In the genomic region with DNA sequence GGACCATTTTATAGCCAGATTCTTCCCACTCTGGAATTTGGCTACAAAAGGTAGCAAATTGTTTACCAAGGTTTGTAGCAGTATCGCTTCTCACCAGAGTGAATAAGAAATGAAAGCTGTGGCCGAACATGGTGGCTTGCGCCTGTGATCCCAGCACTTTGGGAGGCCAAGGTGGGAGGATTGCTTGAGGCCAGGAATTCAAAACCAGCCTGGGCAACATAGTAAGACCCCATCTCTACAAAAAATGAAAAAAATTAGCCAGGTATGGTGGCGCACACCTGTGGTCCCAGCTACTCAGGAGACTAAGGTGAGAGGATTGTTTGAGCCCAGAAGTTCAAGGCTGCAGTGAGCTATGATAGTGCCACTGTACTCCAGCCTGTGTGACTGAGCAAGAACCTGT, we compare ENCODE assay signal across 7 cellular contexts. TPM values are rescaled to one million over a fixed set of nuclear protein-coding genes. Genes with fewer than 3 reads are reported as not detected.
DNase-seq lines count a peak whose midpoint lies in the region; ATAC-seq and TF ChIP-seq lines count a peak whose summit lies in the region.
"Not testable (repeated sequence)": the region's sequence is repeated elsewhere in the genome, so short reads cannot be mapped to it uniquely, and the experiment has no call there.

No MANE protein-coding gene starts in this region.

- TF ChIP-seq CTCF in HCT116 (IDR thresholded peaks at IDR 0.05 in 2 of 3, conservative IDR thresholded peaks at IDR 0.05 in 1 of 3; ENCODE audit: borderline replicate concordance in 1 of 3, insufficient read depth in 1 of 3, low read depth in 2 of 3, low read length in 2 of 3); liver (IDR thresholded peaks at IDR 0.05; ENCODE audit: low read depth, low read length, missing input control); spleen (IDR thresholded peaks at IDR 0.05 in 8 of 11, conservative IDR thresholded peaks at IDR 0.05 in 3 of 11); transverse colon (IDR thresholded peaks at IDR 0.05): not testable (repeated sequence)

- not testable (repeated sequence) for H3K4me3 ChIP-seq in HCT116 (replicated peaks in 1 of 2; ENCODE audit: low read depth in 1 of 2, low read length in 2 of 2); liver (ENCODE audit: low read depth in 1 of 3, low read length in 3 of 3); spleen; transverse colon

- H3K79me2 ChIP-seq in HCT116 (ENCODE audit: insufficient read depth, low read length): peaks cover 55% of the 10 kb centered on the region

- TF ChIP-seq POLR2A in HCT116 (IDR thresholded peaks at IDR 0.05; ENCODE audit: borderline replicate concordance, extremely low read depth, insufficient read depth, insufficient read length); spleen (IDR thresholded peaks at IDR 0.05); transverse colon (IDR thresholded peaks at IDR 0.05): not testable (repeated sequence)

- H3K4me2 ChIP-seq in HCT116 (ENCODE audit: low read length): peak overlapping the region; percentile 64

- not testable (repeated sequence) for TF ChIP-seq RAD21 in HCT116 (IDR thresholded peaks at IDR 0.05; ENCODE audit: low read depth); liver (IDR thresholded peaks at IDR 0.05)

- peaks cover 10 to 41% of the 10 kb centered on the region in 2 experiments for H3K36me3 ChIP-seq in HCT116 (ENCODE audit: control insufficient read depth in 1 of 2, insufficient read depth in 2 of 2, low read length in 2 of 2)
- H3K36me3 ChIP-seq in liver (ENCODE audit: control insufficient read depth in 4 of 4, insufficient read depth in 3 of 4, low read depth in 1 of 4, low read length in 3 of 4): peaks cover 2 to 15% (median 6%) of the 10 kb centered on the region in 4 donors
- H3K36me3 ChIP-seq in spleen: peaks cover 0 to 94% (median 43%) of the 10 kb centered on the region in 6 donors
- peaks cover 0 to 25% (median 8%) of the 10 kb centered on the region in 4 donors for H3K36me3 ChIP-seq in transverse colon

- CTCF ChIA-PET in HCT116 (lab: Charles Lee): not testable (repeated sequence)

- peak overlapping the region; percentile 25 for H3K4me3 Mint-ChIP-seq in T-helper 17 cell
- not testable (repeated sequence) for H3K4me3 Mint-ChIP-seq in activated T-cell treated with anti-CD3 and anti-CD28 coated beads, Interleukin-2, amount 50 U/mL, for 24 hours

- not testable (repeated sequence) for H4K20me1 ChIP-seq in HCT116 (ENCODE audit: insufficient read depth)

- not testable (repeated sequence) for H3K27ac ChIP-seq in HCT116 (ENCODE audit: low read depth, low read length)
- H3K27ac ChIP-seq in epithelial cell of prostate (peak overlapping the region; percentile 67), liver (ENCODE audit: low read depth in 1 of 2, low read length in 2 of 2) (peak overlapping the region; percentile 93 to 97), spleen (peak overlapping the region; percentile 56 to 90 (median 80)), transverse colon (peak overlapping the region in 3 of 4 donors; percentile 3 to 57 (median 28))

- H3K4me1 Mint-ChIP-seq in T-helper 17 cell: peaks cover 20% of the 10 kb centered on the region
- peaks cover 42% of the 10 kb centered on the region for H3K4me1 Mint-ChIP-seq in activated T-cell treated with anti-CD3 and anti-CD28 coated beads, Interleukin-2, amount 50 U/mL, for 24 hours (ENCODE audit: low read depth)

- H3K9ac ChIP-seq in HCT116 (ENCODE audit: low read length); liver (ENCODE audit: low read depth in 1 of 2, low read length in 2 of 2): not testable (repeated sequence)

- ATAC-seq in HCT116, T-helper 17 cell: not testable (repeated sequence)

- not testable (repeated sequence) for H3K27me3 ChIP-seq in HCT116 (ENCODE audit: insufficient read depth, low read length); liver (ENCODE audit: control insufficient read depth in 4 of 4, insufficient read depth in 4 of 4, low read length in 3 of 4); spleen (replicated peaks in 1 of 7); transverse colon

- not testable (repeated sequence) for H3K9me3 ChIP-seq in HCT116 (ENCODE audit: control insufficient read depth in 1 of 2, insufficient read depth in 1 of 2, low read depth in 1 of 2, low read length in 2 of 2); T-helper 17 cell (ENCODE audit: control insufficient read depth, low read length, poor library complexity, severe bottlenecking); liver (ENCODE audit: control insufficient read depth in 4 of 4, low read length in 3 of 4); spleen; transverse colon

- H3K9me3 Mint-ChIP-seq in activated T-cell treated with anti-CD3 and anti-CD28 coated beads, Interleukin-2, amount 50 U/mL, for 24 hours: not testable (repeated sequence)

- peaks cover 12% of the 10 kb centered on the region for H3K36me3 Mint-ChIP-seq in T-helper 17 cell (ENCODE audit: low read depth)
- peaks cover 96% of the 10 kb centered on the region for H3K36me3 Mint-ChIP-seq in activated T-cell treated with anti-CD3 and anti-CD28 coated beads, Interleukin-2, amount 50 U/mL, for 24 hours (ENCODE audit: low read depth)

- H3K4me1 ChIP-seq in HCT116 (ENCODE audit: control insufficient read depth in 1 of 2, insufficient read depth in 2 of 2, low read length in 2 of 2) (peaks cover 39 to 63% of the 10 kb centered on the region in 2 experiments), liver (ENCODE audit: control insufficient read depth in 4 of 4, insufficient read depth in 4 of 4, low read length in 3 of 4) (peaks cover 22 to 62% (median 33%) of the 10 kb centered on the region in 4 donors), spleen (peaks cover 7 to 88% (median 40%) of the 10 kb centered on the region in 6 donors), transverse colon (peaks cover 8 to 44% (median 11%) of the 10 kb centered on the region in 4 donors)

- intact Hi-C loops in HCT116 (cut with micrococcal nuclease): loop anchor here (10.0 kb wide), 1 partner anchor 347 kb away; no protein-coding TSS in a partner anchor
- intact Hi-C loops in spleen (cut with DNase I; ENCODE audit: low total_unique reads); transverse colon (cut with DNase I; ENCODE audit: low total_unique reads): not testable (repeated sequence)

- POLR2A ChIA-PET in HCT116 (lab: Charles Lee): not testable (repeated sequence)

- RAD21 ChIA-PET in HCT116 (lab: Charles Lee; ENCODE audit: low non-redundant PET in 1 of 2, low total read pairs in 2 of 2, uncharacterized antibody in 2 of 2, unreplicated experiment in 2 of 2): not testable (repeated sequence)

- BruUV-seq in HCT116 (replicated peaks; lab: Mats Ljungman, UMichigan): not testable (repeated sequence)

- not testable (repeated sequence) for H3K27me3 Mint-ChIP-seq in T-helper 17 cell; activated T-cell treated with anti-CD3 and anti-CD28 coated beads, Interleukin-2, amount 50 U/mL, for 24 hours

- in situ Hi-C loops in transverse colon (cut with MboI; ENCODE audit: low pct_ligation_motif_present in 1 of 4, low pct_unique_long_range_greater_than_20kb in 1 of 4, low sequenced_read_pairs in 3 of 4): not testable (repeated sequence)

- not testable (repeated sequence) for TF ChIP-seq EP300 in transverse colon (IDR thresholded peaks at IDR 0.05; ENCODE audit: low read depth)

- H3K27ac Mint-ChIP-seq in T-helper 17 cell: peak overlapping the region; percentile 88
- H3K27ac Mint-ChIP-seq in activated T-cell treated with anti-CD3 and anti-CD28 coated beads, Interleukin-2, amount 50 U/mL, for 24 hours: peak overlapping the region; percentile 93

- WGBS in liver: 96% methylated on average over 4 of the region's 4 CpGs
- WGBS in spleen, 5 donors: 96 to 99% (median 96%) methylated on average over 4 of the region's 4 CpGs
- 95 to 100% methylated on average over 1 to 4 of the region's 4 CpGs for WGBS in transverse colon (ENCODE audit: low coverage in 1 of 2), 2 donors

- H3K9me2 ChIP-seq in HCT116 (ENCODE audit: insufficient read depth): not testable (repeated sequence)

- not testable (repeated sequence) for H2AFZ ChIP-seq in HCT116 (ENCODE audit: low read depth, low read length, poor library complexity, severe bottlenecking)

- not testable (repeated sequence) for DNase-seq in HCT116 (ENCODE audit: low read depth, low spot score); T-helper 17 cell; activated T-cell treated with anti-CD3 and anti-CD28 coated beads, Interleukin-2, amount 50 U/mL, for 24 hours; epithelial cell of prostate (ENCODE audit: low read depth, low spot score); spleen; transverse colon

RNA-seq across cellular contexts. Expression of gene CRCP, which starts 33.0 kb away (rescaled TPM):
- total RNA-seq in HCT116 (2021; ENCODE audit: unreplicated experiment): 28.4 TPM
- 16.6 and 16.9 TPM in 2 replicates for polyA plus RNA-seq in HCT116 (2012)
- total RNA-seq in T-helper 17 cell: 10 to 100 TPM; 35.2 to 40.3 TPM
- total RNA-seq in liver: 10 to 100 TPM; 13.0 to 52.6 TPM
- 10 to 100 TPM; 16.6 to 20.2 TPM for polyA plus RNA-seq in liver
- total RNA-seq in spleen: 10 to 100 TPM; 30.3 to 46.2 (median 42.5) TPM
- 10 to 100 TPM; 11.5 to 30.9 (median 12.0) TPM for polyA plus RNA-seq in spleen
- total RNA-seq in transverse colon: 10 to 100 TPM; 20.6 to 48.6 (median 44.1) TPM

RNA-seq across cellular contexts. Expression of gene TPST1, which starts 57.5 kb away (rescaled TPM):
- total RNA-seq in HCT116 (2021; ENCODE audit: unreplicated experiment): 11.4 TPM
- 11.5 and 11.7 TPM in 2 replicates for polyA plus RNA-seq in HCT116 (2012)
- under 1 TPM; 0.65 TPM for total RNA-seq in T-helper 17 cell
- 10 to 100 TPM; 26.8 to 62.5 TPM for total RNA-seq in liver
- 10 to 100 TPM; 23.8 to 24.7 TPM for polyA plus RNA-seq in liver
- 10 to 100 TPM; 18.2 to 58.5 (median 34.6) TPM for total RNA-seq in spleen
- 1 to 10 TPM; 4.8 to 9.5 (median 5.3) TPM for polyA plus RNA-seq in spleen
- total RNA-seq in transverse colon: 10 to 100 TPM in 2 of 4 donors, 1 to 10 TPM in 2; 1.5 to 28.3 (median 9.7) TPM
